In the genomic region with DNA sequence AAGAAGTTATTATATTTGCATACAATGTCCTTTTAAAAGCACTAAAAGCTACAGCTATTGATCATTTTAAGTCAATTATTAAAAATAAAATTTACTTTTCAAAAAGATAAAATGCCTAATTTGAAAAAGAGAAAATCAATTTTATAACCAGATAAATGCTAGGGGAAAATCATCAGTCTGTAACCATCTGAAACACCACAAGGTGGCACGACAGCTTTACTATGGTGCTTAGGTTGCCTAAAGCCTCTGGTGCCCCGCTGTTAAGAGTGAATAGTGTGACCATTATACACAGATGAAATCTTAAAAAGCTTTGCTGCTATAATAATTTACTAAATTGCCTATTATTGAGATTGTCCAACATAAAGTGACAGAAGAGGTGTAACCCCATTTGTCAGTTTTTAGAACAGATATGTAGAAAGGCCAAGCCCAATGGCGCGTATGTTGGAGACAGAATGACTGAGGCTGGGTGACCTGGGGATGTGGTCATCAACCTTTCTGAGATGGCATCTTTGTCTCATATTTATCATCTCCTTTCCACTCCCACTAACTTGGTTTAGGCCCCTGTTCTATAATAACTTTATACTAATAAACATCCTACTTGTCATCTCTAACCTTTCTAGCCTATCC, we compare ENCODE assay signal across 1 cellular context.
TF ChIP-seq lines count a peak whose summit lies in the region.

No MANE protein-coding gene starts in this region.

TF ChIP-seq in GM23338, 12 proteins besides CTCF, POLR2A, EP300 and RAD21 (continued from another document):
- TF ChIP-seq ZNF462 (CRISPR knock-in tag; IDR thresholded peaks at IDR 0.05): no peak
- TF ChIP-seq ZNF114 (CRISPR knock-in tag; IDR thresholded peaks at IDR 0.05): no peak
- no peak for TF ChIP-seq EZH2phosphoT487 (IDR thresholded peaks at IDR 0.05; ENCODE audit: unreplicated experiment)
- TF ChIP-seq NANOG (IDR thresholded peaks at IDR 0.05; ENCODE audit: borderline replicate concordance): no peak
